ENCODE assay signal across 21 cellular contexts in genomic region chr17:67557921-67558320, GRCh38.
DNase-seq lines count a peak whose midpoint lies in the region; ATAC-seq and TF ChIP-seq lines count a peak whose summit lies in the region.
"Had no signal": no experiment of that assay in that cellular context is flagged by ENCODE, and none has a peak within 500 bp of the region (broad histone marks: within the 10 kb centered on the region; RNA-seq: fewer than 3 reads in every experiment).

No MANE protein-coding gene starts in this region.

- 78% methylated on average over 5 of the region's 5 CpGs for WGBS in SK-N-SH (ENCODE audit: low lambda C conversion rate)

- no peak for TF ChIP-seq RAD21 in SK-N-SH (IDR thresholded peaks at IDR 0.05; ENCODE audit: low read length)

- H4K20me1 ChIP-seq in SK-N-SH (ENCODE audit: insufficient read depth), result no peaks in the 10 kb centered on the region

- ATAC-seq in SK-N-SH treated with all-trans-retinoic acid at 6 μM for 48 hours (peak; percentile 38; the same call in 2 of the 3 replicates), WTC11 (no peak), HG02678 (IDR thresholded peaks at IDR 0.05; ENCODE audit: unreplicated experiment) (no peak)
- ATAC-seq: stimulated activated naive CD8-positive, alpha-beta T cell treated with anti-CD3 and anti-CD28 coated beads, Interleukin-15, Interleukin-2, amounts not matched to agents 100 U/mL and 50 U/mL, for 24 hours; upper lobe of right lung had no signal

- CTCF ChIA-PET in SK-N-SH (lab: Yijun Ruan, JAX) (interaction anchor here (1.0 to 2.0 kb wide), 7 partner anchors 9 to 180 kb away, joined by 3 to 7 read pairs (median 4); partner anchors contain the start of gene PITPNC1), WTC11 (lab: Charles Lee) (interaction anchor here (0.7 to 1.5 kb wide), 3 partner anchors 45 to 764 kb away, joined by 3 to 6 read pairs (median 3); no protein-coding TSS in a partner anchor)

- H3F3A ChIP-seq in SK-N-SH (replicated peaks; ENCODE audit: insufficient read depth), result no peaks in the 10 kb centered on the region

- no peak overlapping the region for H3K9ac ChIP-seq in SK-N-SH

- TF ChIP-seq EP300 in SK-N-SH (IDR thresholded peaks at IDR 0.05; ENCODE audit: borderline replicate concordance in 1 of 2, low read depth in 1 of 2, low read length in 1 of 2), result no peak

- H3K4me1 ChIP-seq in SK-N-SH (ENCODE audit: control insufficient read depth in 1 of 2, insufficient read depth in 2 of 2, low read depth in 1 of 2, low read length in 1 of 2), result peaks cover 3 to 16% of the 10 kb centered on the region in 2 experiments; a peak in 3 of 4 replicates
- H3K4me1 ChIP-seq: gastrocnemius medialis, upper lobe of right lung had no signal

- H3K27ac ChIP-seq in SK-N-SH (ENCODE audit: low read depth in 2 of 2, low read length in 1 of 2) (peak overlapping the region in 1 of 2 experiments; percentile 56; a peak in 2 of 4 replicates), epithelial cell of prostate (peak overlapping the region; percentile 42)
- H3K27ac ChIP-seq: 22Rv1, gastrocnemius medialis, HL-60, psoas muscle, upper lobe of right lung had no signal

- POLR2A ChIA-PET in SK-N-SH (lab: Yijun Ruan, JAX), result interaction anchor here (0.6 kb wide), 1 partner anchor 31 kb away, joined by 3 read pairs; no protein-coding TSS in a partner anchor
- POLR2A ChIA-PET in WTC11 (lab: Charles Lee), result no interaction called here

- peaks cover 5% of the 10 kb centered on the region for H3K4me1 Mint-ChIP-seq in WTC11
- H3K4me1 Mint-ChIP-seq in progenitor cell of endocrine pancreas (ENCODE audit: low read depth), result no peaks in the 10 kb centered on the region

- H3K4me3 Mint-ChIP-seq in WTC11 (no peak overlapping the region), progenitor cell of endocrine pancreas (ENCODE audit: low read depth) (no peak overlapping the region)
- H3K4me3 Mint-ChIP-seq: T-helper 1 cell treated with Interleukin-12 subunit alpha and Interleukin-12 subunit beta and Interleukin-4 antibody, amounts not matched to agents 30 μg/mL and 1 μg/mL, for 36 hours had no signal

- no peaks in the 10 kb centered on the region for H3K27me3 Mint-ChIP-seq in WTC11 (ENCODE audit: low read depth)
- H3K27me3 Mint-ChIP-seq in progenitor cell of endocrine pancreas, result no peaks in the 10 kb centered on the region

- H3K79me2 ChIP-seq in SK-N-SH (ENCODE audit: insufficient read depth), result no peaks in the 10 kb centered on the region

- no peak overlapping the region for H3K4me3 ChIP-seq in SK-N-SH (ENCODE audit: low read depth in 2 of 2, low read length in 1 of 2)
- H3K4me3 ChIP-seq: gastrocnemius medialis, psoas muscle, upper lobe of right lung had no signal

- H2AFZ ChIP-seq in SK-N-SH (ENCODE audit: low read depth), result no peak overlapping the region

- H3K9me3 Mint-ChIP-seq in WTC11, result peaks cover 5% of the 10 kb centered on the region
- H3K9me3 Mint-ChIP-seq in progenitor cell of endocrine pancreas (ENCODE audit: low read depth), result no peaks in the 10 kb centered on the region

- H3K27ac Mint-ChIP-seq in WTC11, result peak overlapping the region; percentile 38; the same call in 1 of the 2 replicates
- peak overlapping the region; percentile 54 for H3K27ac Mint-ChIP-seq in progenitor cell of endocrine pancreas
- H3K27ac Mint-ChIP-seq: T-helper 1 cell treated with Interleukin-12 subunit alpha and Interleukin-12 subunit beta and Interleukin-4 antibody, amounts not matched to agents 30 μg/mL and 1 μg/mL, for 36 hours had no signal

- 0 out of 2 replicates have a peak, but pooled peaks cover 9% of the 10 kb centered on the region for H3K9me2 ChIP-seq in SK-N-SH

- DNase-seq in SK-N-SH (no peak), WTC11 (ENCODE audit: low spot score) (no peak), epithelial cell of prostate (ENCODE audit: low read depth, low spot score) (no peak), progenitor cell of endocrine pancreas (ENCODE audit: low spot score, unreplicated experiment) (no peak), activated T-cell treated with anti-CD3 and anti-CD28 coated beads for 4 hours (no peak), NCI-H1694 (lab: John Stamatoyannopoulos, UW) (no peak)
- DNase-seq: activated CD4-positive, CD25-positive, alpha-beta regulatory T cell; activated gamma-delta T cell treated with Interleukin-2 at 50 U/mL for 16 hours; effector memory CD4-positive, alpha-beta T cell; gastrocnemius medialis; NCI-H1436 treated with DMSO at 0.1 percent for 48 hours; NCI-H2227 treated with DMSO at 0.1 percent for 48 hours; psoas muscle; stimulated activated CD4-positive, alpha-beta T cell treated with anti-CD3 and anti-CD28 coated beads, Interleukin-12 subunit alpha, Interleukin-12 subunit beta, amount 100 ng/mL, for 4 hours; stimulated activated naive CD8-positive, alpha-beta T cell treated with anti-CD3 and anti-CD28 coated beads, Interleukin-15, Interleukin-2, amounts not matched to agents 100 U/mL and 50 U/mL, for 24 hours; upper lobe of right lung had no signal

- no peak overlapping the region for H3K4me2 ChIP-seq in SK-N-SH

- no peaks in the 10 kb centered on the region for H3K36me3 ChIP-seq in SK-N-SH (replicated peaks in 1 of 2; ENCODE audit: control insufficient read depth in 1 of 2, insufficient read depth in 2 of 2, low read length in 1 of 2)
- H3K36me3 ChIP-seq: gastrocnemius medialis, upper lobe of right lung had no signal

- no peaks in the 10 kb centered on the region for H3K27me3 ChIP-seq in SK-N-SH (ENCODE audit: insufficient read depth)
- H3K27me3 ChIP-seq: gastrocnemius medialis, upper lobe of right lung had no signal

- H3K36me3 Mint-ChIP-seq in WTC11 (peaks cover 15% of the 10 kb centered on the region), progenitor cell of endocrine pancreas (ENCODE audit: insufficient read depth) (peaks cover 12% of the 10 kb centered on the region)

- no peak for TF ChIP-seq CTCF in SK-N-SH (IDR thresholded peaks at IDR 0.05)
- TF ChIP-seq CTCF in WTC11 (IDR thresholded peaks at IDR 0.05), result no peak
- TF ChIP-seq CTCF in progenitor cell of endocrine pancreas (IDR thresholded peaks at IDR 0.05; ENCODE audit: unreplicated experiment), result no peak

- 0 out of 2 replicates have a peak, but pooled peaks cover 4% of the 10 kb centered on the region for H3K9me3 ChIP-seq in SK-N-SH
- H3K9me3 ChIP-seq: gastrocnemius medialis, psoas muscle, upper lobe of right lung had no signal

TF ChIP-seq in SK-N-SH treated with all-trans-retinoic acid at 6 μM for 48 hours, 23 proteins besides CTCF, POLR2A, EP300 and RAD21:
- TF ChIP-seq ZC3H10 (CRISPR knock-in tag; IDR thresholded peaks at IDR 0.05), result no peak

TF ChIP-seq in SK-N-SH, 30 proteins besides CTCF, POLR2A, EP300 and RAD21:
- TF ChIP-seq GABPA (IDR thresholded peaks at IDR 0.05; ENCODE audit: low read depth), result no peak
- no peak for TF ChIP-seq FOSL2 (IDR thresholded peaks at IDR 0.05; ENCODE audit: borderline replicate concordance, low read depth)

TF ChIP-seq in WTC11, 78 proteins besides CTCF, POLR2A, EP300 and RAD21 (continues in another document):
- TF ChIP-seq MYBL2 (CRISPR knock-in tag; IDR thresholded peaks at IDR 0.05) (no peak), HMGA2 (CRISPR knock-in tag; IDR thresholded peaks at IDR 0.05) (no peak), EMX1 (CRISPR knock-in tag; IDR thresholded peaks at IDR 0.05) (no peak), ZMAT4 (CRISPR knock-in tag; IDR thresholded peaks at IDR 0.05) (no peak), ZBTB43 (CRISPR knock-in tag; IDR thresholded peaks at IDR 0.05) (no peak), FOXP1 (CRISPR knock-in tag; IDR thresholded peaks at IDR 0.05; ENCODE audit: borderline replicate concordance) (no peak)
- TF ChIP-seq, protein P1, sequence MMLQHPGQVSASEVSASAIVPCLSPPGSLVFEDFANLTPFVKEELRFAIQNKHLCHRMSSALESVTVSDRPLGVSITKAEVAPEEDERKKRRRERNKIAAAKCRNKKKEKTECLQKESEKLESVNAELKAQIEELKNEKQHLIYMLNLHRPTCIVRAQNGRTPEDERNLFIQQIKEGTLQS (CRISPR knock-in tag; conservative IDR thresholded peaks at IDR 0.05), result no peak
- TF ChIP-seq, protein P2, sequence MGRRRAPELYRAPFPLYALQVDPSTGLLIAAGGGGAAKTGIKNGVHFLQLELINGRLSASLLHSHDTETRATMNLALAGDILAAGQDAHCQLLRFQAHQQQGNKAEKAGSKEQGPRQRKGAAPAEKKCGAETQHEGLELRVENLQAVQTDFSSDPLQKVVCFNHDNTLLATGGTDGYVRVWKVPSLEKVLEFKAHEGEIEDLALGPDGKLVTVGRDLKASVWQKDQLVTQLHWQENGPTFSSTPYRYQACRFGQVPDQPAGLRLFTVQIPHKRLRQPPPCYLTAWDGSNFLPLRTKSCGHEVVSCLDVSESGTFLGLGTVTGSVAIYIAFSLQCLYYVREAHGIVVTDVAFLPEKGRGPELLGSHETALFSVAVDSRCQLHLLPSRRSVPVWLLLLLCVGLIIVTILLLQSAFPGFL (CRISPR knock-in tag; IDR thresholded peaks at IDR 0.05; ENCODE audit: borderline replicate concordance), result no peak
- TF ChIP-seq, protein P3, sequence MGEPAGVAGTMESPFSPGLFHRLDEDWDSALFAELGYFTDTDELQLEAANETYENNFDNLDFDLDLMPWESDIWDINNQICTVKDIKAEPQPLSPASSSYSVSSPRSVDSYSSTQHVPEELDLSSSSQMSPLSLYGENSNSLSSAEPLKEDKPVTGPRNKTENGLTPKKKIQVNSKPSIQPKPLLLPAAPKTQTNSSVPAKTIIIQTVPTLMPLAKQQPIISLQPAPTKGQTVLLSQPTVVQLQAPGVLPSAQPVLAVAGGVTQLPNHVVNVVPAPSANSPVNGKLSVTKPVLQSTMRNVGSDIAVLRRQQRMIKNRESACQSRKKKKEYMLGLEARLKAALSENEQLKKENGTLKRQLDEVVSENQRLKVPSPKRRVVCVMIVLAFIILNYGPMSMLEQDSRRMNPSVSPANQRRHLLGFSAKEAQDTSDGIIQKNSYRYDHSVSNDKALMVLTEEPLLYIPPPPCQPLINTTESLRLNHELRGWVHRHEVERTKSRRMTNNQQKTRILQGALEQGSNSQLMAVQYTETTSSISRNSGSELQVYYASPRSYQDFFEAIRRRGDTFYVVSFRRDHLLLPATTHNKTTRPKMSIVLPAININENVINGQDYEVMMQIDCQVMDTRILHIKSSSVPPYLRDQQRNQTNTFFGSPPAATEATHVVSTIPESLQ (CRISPR knock-in tag; IDR thresholded peaks at IDR 0.05), result no peak
